ENCODE assay signal across 20 cellular contexts in genomic region chr18:7645756-7646155, GRCh38.
DNase-seq lines count a peak whose midpoint lies in the region; ATAC-seq, FAIRE-seq and TF ChIP-seq lines count a peak whose summit lies in the region.
"Had no signal": no experiment of that assay in that cellular context is flagged by ENCODE, and none has a peak within 500 bp of the region (broad histone marks: within the 10 kb centered on the region; RNA-seq: fewer than 3 reads in every experiment).

No MANE protein-coding gene starts in this region.

- TF ChIP-seq CTCF in endothelial cell of umbilical vein (IDR thresholded peaks at IDR 0.05; ENCODE audit: extremely low read depth in 1 of 2, insufficient read depth in 1 of 2, low read depth in 1 of 2, low read length in 2 of 2) (no peak), Peyer's patch (IDR thresholded peaks at IDR 0.05) (no peak)

- TF ChIP-seq POLR2A in endothelial cell of umbilical vein (IDR thresholded peaks at IDR 0.05; ENCODE audit: low read depth, low read length) (no peak), Peyer's patch (IDR thresholded peaks at IDR 0.05) (no peak)

- POLR2A ChIA-PET in endothelial cell of umbilical vein (lab: Charles Lee): no interaction called here

- H3K9ac ChIP-seq in endothelial cell of umbilical vein (replicated peaks; ENCODE audit: extremely low read depth, insufficient read depth, low read length): no peak overlapping the region

- DNase-seq in left ventricle myocardium superior (no peak), right cardiac atrium (no peak), NCI-H345 (lab: John Stamatoyannopoulos, UW) (peak; percentile 30), endothelial cell of umbilical vein (ENCODE audit: low read depth, low spot score) (peak; percentile 21), DMS79 treated with DMSO at 0.1 percent for 48 hours (lab: John Stamatoyannopoulos, UW) (no peak), SHP77 treated with DMSO at 0.1 percent for 48 hours (lab: John Stamatoyannopoulos, UW) (no peak), Peyer's patch (no peak)
- no peak for DNase-seq in effector memory CD4-positive, alpha-beta T cell
- DNase-seq: activated CD4-positive, CD25-positive, alpha-beta regulatory T cell; activated CD8-positive, alpha-beta memory T cell treated with anti-CD3 and anti-CD28 coated beads for 24 hours; activated naive CD8-positive, alpha-beta T cell treated with anti-CD3 and anti-CD28 coated beads for 36 hours; brain microvascular endothelial cell; KG1; NCI-H1436; NCI-H524 treated with DMSO at 0.1 percent for 48 hours; OCI-M1; stimulated activated CD4-positive, alpha-beta T cell treated with anti-CD3 and anti-CD28 coated beads, Interleukin-2, amount 100 ng/mL, for 24 hours had no signal

- no peaks in the 10 kb centered on the region for H3K36me3 ChIP-seq in endothelial cell of umbilical vein (ENCODE audit: control insufficient read depth in 2 of 2, extremely low read depth in 1 of 2, insufficient read depth in 2 of 2, low read length in 2 of 2)
- H3K36me3 ChIP-seq in effector memory CD4-positive, alpha-beta T cell (ENCODE audit: control insufficient read depth, insufficient read depth, low read length): no peaks in the 10 kb centered on the region
- H3K36me3 ChIP-seq in Peyer's patch: no peaks in the 10 kb centered on the region
- H3K36me3 ChIP-seq: brain microvascular endothelial cell had no signal

- no peaks in the 10 kb centered on the region for H3K9me1 ChIP-seq in endothelial cell of umbilical vein (replicated peaks; ENCODE audit: control insufficient read depth, extremely low read depth, insufficient read depth, low read length)

- H3K79me2 ChIP-seq in endothelial cell of umbilical vein (ENCODE audit: control insufficient read depth, insufficient read depth, low read length): no peaks in the 10 kb centered on the region

- 96% methylated on average over 1 of the region's 1 CpG for WGBS in right cardiac atrium

- ATAC-seq in left ventricle myocardium superior: peak; percentile 14
- ATAC-seq in right cardiac atrium: no peak

- CTCF ChIA-PET in endothelial cell of umbilical vein (lab: Charles Lee): no interaction called here

- dilution Hi-C loops in endothelial cell of umbilical vein (cut with MboI; ENCODE audit: extremely low pct_ligation_motif_present, low sequenced_read_pairs): no loop called here

- intact Hi-C loops in left ventricle myocardium superior (cut with micrococcal nuclease): no loop called here
- intact Hi-C loops in right cardiac atrium (cut with DNase I): no loop called here
- intact Hi-C loops in endothelial cell of umbilical vein (cut with micrococcal nuclease): no loop called here

- H3K9me3 ChIP-seq in right cardiac atrium (ENCODE audit: control insufficient read depth, low read length) (no peaks in the 10 kb centered on the region), endothelial cell of umbilical vein (replicated peaks; ENCODE audit: control insufficient read depth, insufficient read depth, low read length) (no peaks in the 10 kb centered on the region), Peyer's patch (no peaks in the 10 kb centered on the region)
- H3K9me3 ChIP-seq in effector memory CD4-positive, alpha-beta T cell (ENCODE audit: control insufficient read depth, low read length): no peaks in the 10 kb centered on the region

- H3K27me3 ChIP-seq in right cardiac atrium (ENCODE audit: control insufficient read depth, insufficient read depth) (no peaks in the 10 kb centered on the region), endothelial cell of umbilical vein (ENCODE audit: control insufficient read depth in 2 of 2, insufficient read depth in 2 of 2, low read length in 2 of 2) (no peaks in the 10 kb centered on the region), Peyer's patch (no peaks in the 10 kb centered on the region)
- no peaks in the 10 kb centered on the region for H3K27me3 ChIP-seq in effector memory CD4-positive, alpha-beta T cell (replicated peaks; ENCODE audit: control insufficient read depth, insufficient read depth, low read length, poor library complexity, severe bottlenecking)
- H3K27me3 ChIP-seq: brain microvascular endothelial cell had no signal

- H4K20me1 ChIP-seq in endothelial cell of umbilical vein (replicated peaks; ENCODE audit: control insufficient read depth, extremely low read depth, insufficient read depth, low read length): no peaks in the 10 kb centered on the region

- H3K4me2 ChIP-seq in endothelial cell of umbilical vein (ENCODE audit: insufficient read depth, low read length): no peak overlapping the region

- FAIRE-seq in endothelial cell of umbilical vein (lab: Jason Lieb, UNC): no peak
- FAIRE-seq: frontal cortex, G401.6, GM12891 had no signal

- no peak overlapping the region for H3K4me3 ChIP-seq in right cardiac atrium (ENCODE audit: low read length)
- no peak overlapping the region for H3K4me3 ChIP-seq in endothelial cell of umbilical vein (replicated peaks in 1 of 3; ENCODE audit: insufficient read depth in 1 of 3, low read depth in 1 of 3, low read length in 3 of 3)
- H3K4me3 ChIP-seq in effector memory CD4-positive, alpha-beta T cell (ENCODE audit: insufficient read depth, low read depth, low read length, poor library complexity, severe bottlenecking): no peak overlapping the region
- no peak overlapping the region for H3K4me3 ChIP-seq in Peyer's patch

- BruUV-seq in endothelial cell of umbilical vein (replicated peaks; lab: Mats Ljungman, UMichigan): no TSS peak

- H3K27ac ChIP-seq in right cardiac atrium (ENCODE audit: low read length): no peak overlapping the region
- H3K27ac ChIP-seq in endothelial cell of umbilical vein (ENCODE audit: insufficient read depth, low read depth, low read length): no peak overlapping the region
- no peak overlapping the region for H3K27ac ChIP-seq in effector memory CD4-positive, alpha-beta T cell (ENCODE audit: insufficient read depth, low read length, poor library complexity, severe bottlenecking)
- H3K27ac ChIP-seq in Peyer's patch: no peak overlapping the region
- H3K27ac ChIP-seq: brain microvascular endothelial cell had no signal

- H3K4me1 ChIP-seq in right cardiac atrium (ENCODE audit: control insufficient read depth, insufficient read depth, low read length): peaks cover 8% of the 10 kb centered on the region
- no peaks in the 10 kb centered on the region for H3K4me1 ChIP-seq in endothelial cell of umbilical vein (ENCODE audit: control insufficient read depth, extremely low read depth, insufficient read depth, low read length)
- no peaks in the 10 kb centered on the region for H3K4me1 ChIP-seq in effector memory CD4-positive, alpha-beta T cell (ENCODE audit: control insufficient read depth, insufficient read depth, low read length, poor library complexity, severe bottlenecking)
- no peaks in the 10 kb centered on the region for H3K4me1 ChIP-seq in Peyer's patch

- H2AFZ ChIP-seq in endothelial cell of umbilical vein (ENCODE audit: low read depth, low read length): no peak overlapping the region

TF ChIP-seq in endothelial cell of umbilical vein, 7 proteins besides CTCF, POLR2A, EP300 and RAD21:
- no peak for TF ChIP-seq MAX (IDR thresholded peaks at IDR 0.05; ENCODE audit: insufficient read depth, insufficient read length)
- no peak for TF ChIP-seq MYC (IDR thresholded peaks at IDR 0.05; ENCODE audit: low read depth, low read length)

Comparison
In these comparisons a context has a peak if more than half of its experiments do, and no peak if none do; other contexts are left out.
1. DNase-seq: peak in NCI-H345 (single experiment) and endothelial cell of umbilical vein (single experiment); none in left ventricle myocardium superior (single experiment), right cardiac atrium (0 of 3), effector memory CD4-positive, alpha-beta T cell (0 of 3), DMS79 treated with DMSO at 0.1 percent for 48 hours (single experiment), SHP77 treated with DMSO at 0.1 percent for 48 hours (single experiment) and Peyer's patch (0 of 3).